ENCODE assay signal across 7 cellular contexts in the genomic region with DNA sequence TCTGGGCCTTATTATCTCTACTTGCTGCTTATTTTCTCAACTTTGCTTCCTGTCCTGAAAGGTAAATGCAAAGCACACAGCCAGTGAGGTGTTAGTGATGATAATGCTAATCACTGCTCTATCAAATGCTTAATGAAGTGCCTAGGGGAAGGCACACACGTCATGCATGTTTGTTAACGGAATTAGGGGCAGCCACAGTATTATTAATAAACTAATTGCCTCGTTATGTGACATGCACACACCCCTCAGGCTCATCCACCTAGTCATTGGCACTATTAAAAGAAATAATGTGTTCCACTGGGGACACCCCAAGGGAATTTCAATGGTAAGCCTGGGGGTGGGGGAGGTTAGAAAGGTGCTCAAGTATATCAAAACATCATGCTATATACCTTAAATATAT.
"Had no signal": no experiment of that assay in that cellular context is flagged by ENCODE, and none has a peak within 500 bp of the region (broad histone marks: within the 10 kb centered on the region; RNA-seq: fewer than 3 reads in every experiment).

No MANE protein-coding gene starts in this region.

- DNase-seq: GDM1, GF-D8 had no signal

- FAIRE-seq: G401.6, GM12891, GM12892, GM18507, GM19239 had no signal
